In genomic region chr11:59416613-59417012, GRCh38 we compare ENCODE assay signal across 31 cellular contexts. TPM values are rescaled to one million over a fixed set of nuclear protein-coding genes. Genes with fewer than 3 reads are reported as not detected.
"Had no signal": no experiment of that assay in that cellular context is flagged by ENCODE, and none has a peak within 500 bp of the region (broad histone marks: within the 10 kb centered on the region; RNA-seq: fewer than 3 reads in every experiment).

No MANE protein-coding gene starts in this region.

- ATAC-seq: activated CD4-positive, CD25-positive, alpha-beta regulatory T cell treated with anti-CD3 and anti-CD28 coated beads, Interleukin-2, amount 50 U/mL, for 24 hours; activated naive CD4-positive, alpha-beta T cell treated with anti-CD3 and anti-CD28 coated beads, Interleukin-2, amount 50 U/mL, for 72 hours; activated T-helper 17 cell treated with anti-CD3 and anti-CD28 coated beads, Interleukin-2, amount 50 U/mL, for 72 hours; heart right ventricle; left colon; mucosa of descending colon; naive thymus-derived CD4-positive, alpha-beta T cell; right cardiac atrium had no signal

- H3K27ac ChIP-seq: coronary artery, heart right ventricle, stomach, transverse colon had no signal

- H3K4me1 Mint-ChIP-seq: activated T-helper 17 cell treated with anti-CD3 and anti-CD28 coated beads, Interleukin-2, amount 50 U/mL, for 72 hours had no signal

- DNase-seq: activated CD4-positive, alpha-beta T cell treated with anti-CD3 and anti-CD28 coated beads, Interleukin-2, amount 50 U/mL, for 1 hour; activated CD8-positive, alpha-beta memory T cell treated with anti-CD3 and anti-CD28 coated beads for 24 hours; activated CD8-positive, alpha-beta memory T cell treated with anti-CD3 and anti-CD28 coated beads, Interleukin-2, amount 50 U/mL, for 4 hours; activated T-cell treated with anti-CD3 and anti-CD28 coated beads, Interleukin-2, amount 50 U/mL, for 24 hours; amygdala; cerebellar nuclear complex; endodermal cell; heart right ventricle; left colon; mesenchymal stem cell; mucosa of descending colon; right cardiac atrium; stimulated activated CD4-positive, alpha-beta T cell treated with anti-CD3 and anti-CD28 coated beads, Interleukin-12 subunit alpha, Interleukin-12 subunit beta, amount 100 ng/mL, for 4 hours; stimulated activated CD4-positive, alpha-beta T cell treated with anti-CD3 and anti-CD28 coated beads, Interleukin-4, amount 100 ng/mL, for 4 hours; stomach; transverse colon had no signal

- FAIRE-seq: bronchial epithelial cell, keratinocyte, urothelium cell line had no signal

- H3K4me3 Mint-ChIP-seq: activated T-cell treated with anti-CD3 and anti-CD28 coated beads, Interleukin-2, amount 50 U/mL, for 24 hours; activated T-helper 17 cell treated with anti-CD3 and anti-CD28 coated beads, Interleukin-2, amount 50 U/mL, for 72 hours; endodermal cell; naive thymus-derived CD4-positive, alpha-beta T cell had no signal

- H3K36me3 ChIP-seq: heart right ventricle, stomach, transverse colon had no signal

- H3K9me3 Mint-ChIP-seq: activated naive CD4-positive, alpha-beta T cell treated with anti-CD3 and anti-CD28 coated beads, Interleukin-2, amount 50 U/mL, for 72 hours; activated T-cell treated with anti-CD3 and anti-CD28 coated beads, Interleukin-2, amount 50 U/mL, for 24 hours; activated T-helper 17 cell treated with anti-CD3 and anti-CD28 coated beads, Interleukin-2, amount 50 U/mL, for 72 hours had no signal

- H3K36me3 Mint-ChIP-seq: activated naive CD4-positive, alpha-beta T cell treated with anti-CD3 and anti-CD28 coated beads, Interleukin-2, amount 50 U/mL, for 72 hours; naive thymus-derived CD4-positive, alpha-beta T cell had no signal

- H3K27me3 ChIP-seq: stomach, transverse colon had no signal

- H3K9me3 ChIP-seq: heart right ventricle, mucosa of descending colon, stomach, transverse colon had no signal

- H3K4me3 ChIP-seq: coronary artery, heart right ventricle, mucosa of descending colon, stomach, transverse colon had no signal

- H3K27ac Mint-ChIP-seq: activated naive CD4-positive, alpha-beta T cell treated with anti-CD3 and anti-CD28 coated beads, Interleukin-2, amount 50 U/mL, for 72 hours; activated T-cell treated with anti-CD3 and anti-CD28 coated beads, Interleukin-2, amount 50 U/mL, for 24 hours; activated T-helper 17 cell treated with anti-CD3 and anti-CD28 coated beads, Interleukin-2, amount 50 U/mL, for 72 hours; endodermal cell had no signal

- H3K4me1 ChIP-seq: stomach, transverse colon had no signal

RNA-seq across cellular contexts. Expression of gene OR5A2, which starts 9.6 kb away (rescaled TPM):
- total RNA-seq: activated naive CD4-positive, alpha-beta T cell treated with anti-CD3 and anti-CD28 coated beads, Interleukin-2, amount 50 U/mL, for 72 hours; activated T-helper 17 cell treated with anti-CD3 and anti-CD28 coated beads, Interleukin-2, amount 50 U/mL, for 72 hours; bronchial epithelial cell; endodermal cell; fibroblast of villous mesenchyme; heart right ventricle; left colon; lower leg skin; mucosa of descending colon; naive thymus-derived CD4-positive, alpha-beta T cell; osteocyte; pulmonary artery endothelial cell; right cardiac atrium; skeletal muscle tissue; stomach; T-helper 2 cell treated with Interferon-gamma antibody and Interleukin-4, amounts not matched to agents 100 ng/mL and 5 ng/mL, for 36 hours; temporal lobe; transverse colon had no signal
- polyA plus RNA-seq: heart right ventricle; keratinocyte; naive thymus-derived CD4-positive, alpha-beta T cell; right cardiac atrium; stomach had no signal

RNA-seq across cellular contexts. Expression of gene OR5A1, which starts 19.7 kb away (rescaled TPM):
- total RNA-seq: activated naive CD4-positive, alpha-beta T cell treated with anti-CD3 and anti-CD28 coated beads, Interleukin-2, amount 50 U/mL, for 72 hours; activated T-helper 17 cell treated with anti-CD3 and anti-CD28 coated beads, Interleukin-2, amount 50 U/mL, for 72 hours; bronchial epithelial cell; endodermal cell; fibroblast of villous mesenchyme; heart right ventricle; left colon; lower leg skin; mucosa of descending colon; naive thymus-derived CD4-positive, alpha-beta T cell; osteocyte; pulmonary artery endothelial cell; right cardiac atrium; skeletal muscle tissue; stomach; T-helper 2 cell treated with Interferon-gamma antibody and Interleukin-4, amounts not matched to agents 100 ng/mL and 5 ng/mL, for 36 hours; temporal lobe; transverse colon had no signal
- polyA plus RNA-seq: heart right ventricle; keratinocyte; naive thymus-derived CD4-positive, alpha-beta T cell; right cardiac atrium; stomach had no signal

RNA-seq across cellular contexts. Expression of gene OR4D6, which starts 40.1 kb away (rescaled TPM):
- total RNA-seq: activated naive CD4-positive, alpha-beta T cell treated with anti-CD3 and anti-CD28 coated beads, Interleukin-2, amount 50 U/mL, for 72 hours; activated T-helper 17 cell treated with anti-CD3 and anti-CD28 coated beads, Interleukin-2, amount 50 U/mL, for 72 hours; bronchial epithelial cell; endodermal cell; fibroblast of villous mesenchyme; heart right ventricle; left colon; lower leg skin; mucosa of descending colon; naive thymus-derived CD4-positive, alpha-beta T cell; osteocyte; pulmonary artery endothelial cell; right cardiac atrium; skeletal muscle tissue; stomach; T-helper 2 cell treated with Interferon-gamma antibody and Interleukin-4, amounts not matched to agents 100 ng/mL and 5 ng/mL, for 36 hours; temporal lobe; transverse colon had no signal
- polyA plus RNA-seq: heart right ventricle; keratinocyte; naive thymus-derived CD4-positive, alpha-beta T cell; right cardiac atrium; stomach had no signal

RNA-seq across cellular contexts. Expression of gene OR4D10, which starts 56.5 kb away (rescaled TPM):
- total RNA-seq: activated naive CD4-positive, alpha-beta T cell treated with anti-CD3 and anti-CD28 coated beads, Interleukin-2, amount 50 U/mL, for 72 hours; activated T-helper 17 cell treated with anti-CD3 and anti-CD28 coated beads, Interleukin-2, amount 50 U/mL, for 72 hours; bronchial epithelial cell; endodermal cell; fibroblast of villous mesenchyme; heart right ventricle; left colon; lower leg skin; mucosa of descending colon; naive thymus-derived CD4-positive, alpha-beta T cell; osteocyte; pulmonary artery endothelial cell; right cardiac atrium; skeletal muscle tissue; stomach; T-helper 2 cell treated with Interferon-gamma antibody and Interleukin-4, amounts not matched to agents 100 ng/mL and 5 ng/mL, for 36 hours; temporal lobe; transverse colon had no signal
- polyA plus RNA-seq: heart right ventricle; keratinocyte; naive thymus-derived CD4-positive, alpha-beta T cell; right cardiac atrium; stomach had no signal

RNA-seq across cellular contexts. Expression of gene OR5AN1, which starts 57.9 kb away (rescaled TPM):
- total RNA-seq: activated naive CD4-positive, alpha-beta T cell treated with anti-CD3 and anti-CD28 coated beads, Interleukin-2, amount 50 U/mL, for 72 hours; activated T-helper 17 cell treated with anti-CD3 and anti-CD28 coated beads, Interleukin-2, amount 50 U/mL, for 72 hours; bronchial epithelial cell; endodermal cell; fibroblast of villous mesenchyme; heart right ventricle; left colon; lower leg skin; mucosa of descending colon; naive thymus-derived CD4-positive, alpha-beta T cell; osteocyte; pulmonary artery endothelial cell; right cardiac atrium; skeletal muscle tissue; T-helper 2 cell treated with Interferon-gamma antibody and Interleukin-4, amounts not matched to agents 100 ng/mL and 5 ng/mL, for 36 hours; temporal lobe; transverse colon had no signal
- polyA plus RNA-seq: heart right ventricle; keratinocyte; naive thymus-derived CD4-positive, alpha-beta T cell; right cardiac atrium; stomach had no signal
